ENCODE assay signal across 1 cellular context in genomic region chr6:113631616-113632015, GRCh38.
TF ChIP-seq lines count a peak whose summit lies in the region.

No MANE protein-coding gene starts in this region.

TF ChIP-seq in GM23338, 12 proteins besides CTCF, POLR2A, EP300 and RAD21 (continued from another document):
- no peak for TF ChIP-seq ZNF462 (CRISPR knock-in tag; IDR thresholded peaks at IDR 0.05)
- TF ChIP-seq JUNB (IDR thresholded peaks at IDR 0.05; ENCODE audit: unreplicated experiment) = no peak
- TF ChIP-seq NANOG (IDR thresholded peaks at IDR 0.05; ENCODE audit: borderline replicate concordance) = no peak
- no peak for TF ChIP-seq ZNF114 (CRISPR knock-in tag; IDR thresholded peaks at IDR 0.05)
- TF ChIP-seq ZNF331 (CRISPR knock-in tag; IDR thresholded peaks at IDR 0.05; ENCODE audit: low read depth) = no peak
- no peak for TF ChIP-seq EZH2phosphoT487 (IDR thresholded peaks at IDR 0.05; ENCODE audit: unreplicated experiment)
- no peak for TF ChIP-seq REST (IDR thresholded peaks at IDR 0.05; ENCODE audit: unreplicated experiment)
- no peak for TF ChIP-seq CREB1 (CRISPR knock-in tag; IDR thresholded peaks at IDR 0.05; ENCODE audit: low read depth)
